8 cellular contexts compared by ENCODE assay signal in genomic region chr15:41661529-41662225, GRCh38. TPM values are rescaled to one million over a fixed set of nuclear protein-coding genes. Genes with fewer than 3 reads are reported as not detected.
DNase-seq lines count a peak whose midpoint lies in the region; ATAC-seq and TF ChIP-seq lines count a peak whose summit lies in the region.

No MANE protein-coding gene starts in this region.

- no peaks in the 10 kb centered on the region for H3K9me3 Mint-ChIP-seq in Calu3 (ENCODE audit: low read depth, unreplicated experiment)

- peak overlapping the region; percentile 93 for H3K4me2 ChIP-seq in smooth muscle cell

- H3K27me3 ChIP-seq in smooth muscle cell (ENCODE audit: low read depth) = no peaks in the 10 kb centered on the region

- peak; percentile 30 for ATAC-seq in HG02588 (IDR thresholded peaks at IDR 0.05; ENCODE audit: unreplicated experiment)
- ATAC-seq in activated CD4-positive, CD25-positive, alpha-beta regulatory T cell treated with anti-CD3 and anti-CD28 coated beads, Interleukin-2, amount 50 U/mL, for 24 hours = peak; percentile 33 to 39

- intact Hi-C loops in Calu3 (cut with micrococcal nuclease; ENCODE audit: unreplicated experiment) = no loop called here

- peaks cover 8% of the 10 kb centered on the region for H3K4me1 Mint-ChIP-seq in Calu3 (ENCODE audit: low read depth, unreplicated experiment)

- H3K27ac Mint-ChIP-seq in Calu3 (ENCODE audit: unreplicated experiment) = peak overlapping the region; percentile 79

- peak overlapping the region; percentile 80 for H3K27ac ChIP-seq in smooth muscle cell (ENCODE audit: low read depth)

- peak overlapping the region; percentile 54 for H3K9ac ChIP-seq in smooth muscle cell (ENCODE audit: low read depth)

- peaks cover 59% of the 10 kb centered on the region for H4K20me1 ChIP-seq in smooth muscle cell (ENCODE audit: low read depth)

- no peaks in the 10 kb centered on the region for H3K27me3 Mint-ChIP-seq in Calu3 (ENCODE audit: unreplicated experiment)

- H3K9me3 ChIP-seq in smooth muscle cell (replicated peaks; ENCODE audit: low read depth) = no peaks in the 10 kb centered on the region

- peaks cover 59% of the 10 kb centered on the region for H3K79me2 ChIP-seq in smooth muscle cell (ENCODE audit: low read depth)

- peak overlapping the region; percentile 57 for H3K4me3 ChIP-seq in smooth muscle cell

- 1% methylated on average over 44 of the region's 44 CpGs for WGBS in smooth muscle cell (ENCODE audit: low lambda C conversion rate)

- H2AFZ ChIP-seq in smooth muscle cell (ENCODE audit: low read depth) = peak overlapping the region; percentile 57

- TF ChIP-seq CTCF in Calu3 (IDR thresholded peaks at IDR 0.05; ENCODE audit: unreplicated experiment) (no peak), smooth muscle cell (IDR thresholded peaks at IDR 0.05; ENCODE audit: borderline replicate concordance, insufficient read depth, poor library complexity, severe bottlenecking) (no peak)

- peaks cover 20% of the 10 kb centered on the region for H3K36me3 Mint-ChIP-seq in Calu3 (ENCODE audit: insufficient read depth, unreplicated experiment)

- no peaks in the 10 kb centered on the region for H3F3A ChIP-seq in smooth muscle cell (ENCODE audit: low read depth)

- CTCF ChIA-PET in Calu3 (lab: Charles Lee) = interaction anchor here (0.5 to 0.6 kb wide), 2 partner anchors 204 to 278 kb away, joined by 3 to 4 read pairs; no protein-coding TSS in a partner anchor

- H3K36me3 ChIP-seq in smooth muscle cell (ENCODE audit: low read depth) = no peaks in the 10 kb centered on the region

- H3K4me3 Mint-ChIP-seq in Calu3 (ENCODE audit: low read depth, unreplicated experiment) = peak overlapping the region; percentile 85

- peak; percentile 51 for DNase-seq in Calu3
- DNase-seq in NCI-H226 = peak; percentile 48
- peak; percentile 75 for DNase-seq in central memory CD4-positive, alpha-beta T cell
- DNase-seq in iris pigment epithelial cell (ENCODE audit: low read depth) = peak; percentile 84
- peak; percentile 55 for DNase-seq in smooth muscle cell (lab: John Stamatoyannopoulos, UW; ENCODE audit: unreplicated experiment)
- no peak for DNase-seq in NK-92 (lab: John Stamatoyannopoulos, UW; ENCODE audit: unreplicated experiment)

- H3K4me1 ChIP-seq in smooth muscle cell (ENCODE audit: low read depth) = peaks cover 6% of the 10 kb centered on the region

- no TSS peak for BruUV-seq in Calu3 (replicated peaks; lab: Mats Ljungman, UMichigan)

RNA-seq across cellular contexts. Expression of gene MGA, which starts 1.5 kb away (rescaled TPM):
- total RNA-seq in Calu3 (2022) = 26.4 and 29.4 TPM in 2 replicates
- 52.9 and 56.3 TPM in 2 replicates for total RNA-seq in smooth muscle cell
- 5.5 and 10.3 TPM in 2 replicates for polyA plus RNA-seq in smooth muscle cell
